In the genomic region with DNA sequence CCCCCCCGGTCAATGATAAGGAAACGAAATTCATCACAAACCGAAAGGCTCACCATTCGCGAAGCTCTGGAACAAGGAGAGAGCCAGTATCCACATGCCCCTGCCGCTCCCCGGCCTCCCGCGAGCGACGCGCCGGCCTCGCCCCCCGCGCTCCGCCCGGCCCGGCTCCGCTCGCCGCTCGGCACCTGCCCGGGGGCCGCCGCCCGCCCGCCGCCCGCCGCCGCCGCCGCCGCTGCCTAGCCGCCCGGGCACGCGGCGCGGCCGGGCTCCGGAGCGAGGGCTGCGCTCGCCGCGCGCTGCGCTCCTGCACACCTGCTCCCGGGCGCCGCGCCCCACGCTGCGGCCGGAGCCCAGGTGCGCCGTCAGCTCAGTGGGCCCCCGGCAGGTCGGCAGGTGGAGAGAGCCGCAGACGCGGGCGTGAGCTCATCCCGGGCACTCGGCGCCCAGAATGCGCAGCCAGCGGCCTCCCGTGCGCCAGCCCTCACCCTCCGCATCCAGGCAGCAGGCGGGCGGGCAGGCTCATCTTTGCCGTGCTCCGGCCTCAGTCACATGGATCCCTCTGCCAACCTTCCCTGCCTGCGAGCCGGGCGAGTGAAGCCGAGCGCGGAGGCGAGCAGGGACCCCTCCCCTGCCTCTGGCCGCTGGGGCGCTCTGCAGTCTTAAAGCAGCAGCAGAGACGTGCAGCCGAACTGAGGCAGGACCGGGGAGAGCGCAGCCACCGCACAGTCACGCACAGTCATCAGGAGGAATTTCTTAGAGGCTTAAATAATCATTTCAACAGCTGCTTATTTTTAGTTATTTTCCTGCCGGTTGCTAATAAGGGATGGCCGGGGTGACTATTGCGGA, we compare ENCODE assay signal across 13 cellular contexts. TPM values are rescaled to one million over a fixed set of nuclear protein-coding genes. Genes with fewer than 3 reads are reported as not detected.
A peak's percentile ranks its signal among the peaks of the same experiment; 100 is the strongest.
DNase-seq lines count a peak whose midpoint lies in the region; ATAC-seq, FAIRE-seq and TF ChIP-seq lines count a peak whose summit lies in the region.
"Had no signal": no experiment of that assay in that cellular context is flagged by ENCODE, and none has a peak within 500 bp of the region (broad histone marks: within the 10 kb centered on the region; RNA-seq: fewer than 3 reads in every experiment).

A gene with protein sequence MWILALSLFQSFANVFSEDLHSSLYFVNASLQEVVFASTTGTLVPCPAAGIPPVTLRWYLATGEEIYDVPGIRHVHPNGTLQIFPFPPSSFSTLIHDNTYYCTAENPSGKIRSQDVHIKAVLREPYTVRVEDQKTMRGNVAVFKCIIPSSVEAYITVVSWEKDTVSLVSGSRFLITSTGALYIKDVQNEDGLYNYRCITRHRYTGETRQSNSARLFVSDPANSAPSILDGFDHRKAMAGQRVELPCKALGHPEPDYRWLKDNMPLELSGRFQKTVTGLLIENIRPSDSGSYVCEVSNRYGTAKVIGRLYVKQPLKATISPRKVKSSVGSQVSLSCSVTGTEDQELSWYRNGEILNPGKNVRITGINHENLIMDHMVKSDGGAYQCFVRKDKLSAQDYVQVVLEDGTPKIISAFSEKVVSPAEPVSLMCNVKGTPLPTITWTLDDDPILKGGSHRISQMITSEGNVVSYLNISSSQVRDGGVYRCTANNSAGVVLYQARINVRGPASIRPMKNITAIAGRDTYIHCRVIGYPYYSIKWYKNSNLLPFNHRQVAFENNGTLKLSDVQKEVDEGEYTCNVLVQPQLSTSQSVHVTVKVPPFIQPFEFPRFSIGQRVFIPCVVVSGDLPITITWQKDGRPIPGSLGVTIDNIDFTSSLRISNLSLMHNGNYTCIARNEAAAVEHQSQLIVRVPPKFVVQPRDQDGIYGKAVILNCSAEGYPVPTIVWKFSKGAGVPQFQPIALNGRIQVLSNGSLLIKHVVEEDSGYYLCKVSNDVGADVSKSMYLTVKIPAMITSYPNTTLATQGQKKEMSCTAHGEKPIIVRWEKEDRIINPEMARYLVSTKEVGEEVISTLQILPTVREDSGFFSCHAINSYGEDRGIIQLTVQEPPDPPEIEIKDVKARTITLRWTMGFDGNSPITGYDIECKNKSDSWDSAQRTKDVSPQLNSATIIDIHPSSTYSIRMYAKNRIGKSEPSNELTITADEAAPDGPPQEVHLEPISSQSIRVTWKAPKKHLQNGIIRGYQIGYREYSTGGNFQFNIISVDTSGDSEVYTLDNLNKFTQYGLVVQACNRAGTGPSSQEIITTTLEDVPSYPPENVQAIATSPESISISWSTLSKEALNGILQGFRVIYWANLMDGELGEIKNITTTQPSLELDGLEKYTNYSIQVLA (N-terminal part only) (minus strand): TSS at position 593 of the 846 bp plus-strand sequence. CDS start 497 bp downstream, at position 96.

- no peak within 1 kb of the TSS for H3K27ac ChIP-seq in upper lobe of left lung

- peak within 1 kb of the TSS; percentile 15 to 27 for H3K4me3 Mint-ChIP-seq in activated T-cell treated with anti-CD3 and anti-CD28 coated beads, Interleukin-2, amount 50 U/mL, for 72 hours
- no peak within 1 kb of the TSS for H3K4me3 Mint-ChIP-seq in stimulated activated memory B cell treated with anti-CD40 and anti-IgM and Interleukin-4, amounts not matched to agents 10 μg/mL and 1 μg/mL and 100 μg/mL, for 72 hours
- H3K4me3 Mint-ChIP-seq: T-helper 1 cell treated with Interleukin-12 subunit alpha and Interleukin-12 subunit beta and Interleukin-4 antibody, amounts not matched to agents 30 μg/mL and 1 μg/mL, for 36 hours had no signal

- no peaks in the 10 kb centered on the region for H3K36me3 ChIP-seq in upper lobe of left lung

- no peak for DNase-seq in activated T-cell treated with anti-CD3 and anti-CD28 coated beads, Interleukin-2, amount 50 U/mL, for 72 hours
- DNase-seq in activated T-cell treated with anti-CD3 and anti-CD28 coated beads for 4 hours: no peak
- DNase-seq in SK-N-DZ (ENCODE audit: low spot score): peak; percentile 12
- DNase-seq in upper lobe of left lung: peak in 1 of 2 donors; percentile 78
- DNase-seq in GM12892 (ENCODE audit: insufficient read length): no peak
- DNase-seq in HCEC 1CT: no peak
- DNase-seq: activated effector memory CD4-positive, alpha-beta T cell treated with Interleukin-2 at 50 U/mL for 16 hours; KBM-7; naive B cell had no signal

- H3K4me1 Mint-ChIP-seq in activated T-cell treated with anti-CD3 and anti-CD28 coated beads, Interleukin-2, amount 50 U/mL, for 72 hours (ENCODE audit: low read depth): no peaks in the 10 kb centered on the region
- H3K4me1 Mint-ChIP-seq in stimulated activated memory B cell treated with anti-CD40 and anti-IgM and Interleukin-4, amounts not matched to agents 10 μg/mL and 1 μg/mL and 100 μg/mL, for 72 hours: no peaks in the 10 kb centered on the region

- FAIRE-seq in GM12892 (lab: Jason Lieb, UNC): no peak
- FAIRE-seq: GM18507 had no signal

- peaks cover 29% of the 10 kb centered on the region for H3K27me3 Mint-ChIP-seq in activated T-cell treated with anti-CD3 and anti-CD28 coated beads, Interleukin-2, amount 50 U/mL, for 72 hours (ENCODE audit: low read depth)
- H3K27me3 Mint-ChIP-seq in stimulated activated memory B cell treated with anti-CD40 and anti-IgM and Interleukin-4, amounts not matched to agents 10 μg/mL and 1 μg/mL and 100 μg/mL, for 72 hours: peaks cover 21% of the 10 kb centered on the region

- H3K36me3 Mint-ChIP-seq in activated T-cell treated with anti-CD3 and anti-CD28 coated beads, Interleukin-2, amount 50 U/mL, for 72 hours (ENCODE audit: insufficient read depth in 2 of 2): no peaks in the 10 kb centered on the region
- no peaks in the 10 kb centered on the region for H3K36me3 Mint-ChIP-seq in stimulated activated memory B cell treated with anti-CD40 and anti-IgM and Interleukin-4, amounts not matched to agents 10 μg/mL and 1 μg/mL and 100 μg/mL, for 72 hours
- H3K36me3 Mint-ChIP-seq: naive B cell had no signal

- no peak for ATAC-seq in activated T-cell treated with anti-CD3 and anti-CD28 coated beads, Interleukin-2, amount 50 U/mL, for 72 hours (replicated peaks in 1 of 2)
- ATAC-seq in upper lobe of left lung (ENCODE audit: low FRiP score in 2 of 2): no peak
- no peak for ATAC-seq in stimulated activated memory B cell treated with anti-CD40 and anti-IgM and Interleukin-4, amounts not matched to agents 10 μg/mL and 1 μg/mL and 100 μg/mL, for 72 hours

- H3K4me3 ChIP-seq in iPS-11a (ENCODE audit: low read depth, low read length): peak within 1 kb of the TSS; percentile 50
- H3K4me3 ChIP-seq in upper lobe of left lung: peak within 1 kb of the TSS in 3 of 4 donors; percentile 31 to 41 (median 35)

- TF ChIP-seq EP300 in upper lobe of left lung (IDR thresholded peaks at IDR 0.05): no peak

- WGBS in upper lobe of left lung, 2 donors: 11 to 32% methylated on average over 15 to 35 of the region's 95 CpGs

- no peak for TF ChIP-seq POLR2A in upper lobe of left lung (IDR thresholded peaks at IDR 0.05)
- no peak for TF ChIP-seq POLR2A in GM12892 (IDR thresholded peaks at IDR 0.05; ENCODE audit: low read depth, low read length)

- H3K9me3 ChIP-seq in upper lobe of left lung: no peaks in the 10 kb centered on the region

- peaks cover 0 to 9% (median 3%) of the 10 kb centered on the region in 4 donors for H3K27me3 ChIP-seq in upper lobe of left lung

- H3K4me1 ChIP-seq in upper lobe of left lung: peaks cover 0 to 11% (median 0%) of the 10 kb centered on the region in 4 donors

- no peak within 1 kb of the TSS for H3K27ac Mint-ChIP-seq in activated T-cell treated with anti-CD3 and anti-CD28 coated beads, Interleukin-2, amount 50 U/mL, for 72 hours
- no peak within 1 kb of the TSS for H3K27ac Mint-ChIP-seq in stimulated activated memory B cell treated with anti-CD40 and anti-IgM and Interleukin-4, amounts not matched to agents 10 μg/mL and 1 μg/mL and 100 μg/mL, for 72 hours
- H3K27ac Mint-ChIP-seq: naive B cell; T-helper 1 cell treated with Interleukin-12 subunit alpha and Interleukin-12 subunit beta and Interleukin-4 antibody, amounts not matched to agents 30 μg/mL and 1 μg/mL, for 36 hours had no signal

- H3K9me3 Mint-ChIP-seq in activated T-cell treated with anti-CD3 and anti-CD28 coated beads, Interleukin-2, amount 50 U/mL, for 72 hours: no peaks in the 10 kb centered on the region
- H3K9me3 Mint-ChIP-seq in stimulated activated memory B cell treated with anti-CD40 and anti-IgM and Interleukin-4, amounts not matched to agents 10 μg/mL and 1 μg/mL and 100 μg/mL, for 72 hours: no peaks in the 10 kb centered on the region
- H3K9me3 Mint-ChIP-seq: T-helper 1 cell treated with Interleukin-12 subunit alpha and Interleukin-12 subunit beta and Interleukin-4 antibody, amounts not matched to agents 30 μg/mL and 1 μg/mL, for 36 hours had no signal

- TF ChIP-seq CTCF in upper lobe of left lung (IDR thresholded peaks at IDR 0.05): no peak

RNA-seq across cellular contexts. Expression of the gene that starts here (rescaled TPM):
- total RNA-seq in activated T-cell treated with anti-CD3 and anti-CD28 coated beads, Interleukin-2, amount 50 U/mL, for 72 hours: not detected
- 0.06 and 0.07 TPM in 2 replicates for polyA plus RNA-seq in SK-N-DZ (2014; cell fraction: cytosol; rRNA removed)
- polyA plus RNA-seq in SK-N-DZ (2014; cell fraction: nucleus; rRNA removed): 0.03 TPM in 1 of 2 replicates, not detected in the other
- total RNA-seq in upper lobe of left lung: under 1 TPM in 5 of 6 donors, not detected in 1; under 0.01 to 0.61 (median 0.26) TPM
- polyA plus RNA-seq in GM12892 (2012; ENCODE audit: missing spikeins): not detected
